Comparison of ENCODE assay signal across 1 cellular context in genomic region chr5:89281211-89281610, GRCh38.
TF ChIP-seq lines count a peak whose summit lies in the region.

No MANE protein-coding gene starts in this region.

TF ChIP-seq in GM12878, 131 proteins besides CTCF, POLR2A, EP300 and RAD21 (continued from another document):
- no peak for TF ChIP-seq ZNF592 (IDR thresholded peaks at IDR 0.05)
- no peak for TF ChIP-seq FOXK2 (IDR thresholded peaks at IDR 0.05)
- no peak for TF ChIP-seq GABPA (IDR thresholded peaks at IDR 0.05; ENCODE audit: low read depth)
- TF ChIP-seq SIX5 (IDR thresholded peaks at IDR 0.05; ENCODE audit: low read depth, low read length, severe bottlenecking): no peak
